Comparison of ENCODE assay signal across 16 cellular contexts in genomic region chr9:3403315-3403714, GRCh38.
A peak's percentile ranks its signal among the peaks of the same experiment; 100 is the strongest.
DNase-seq lines count a peak whose midpoint lies in the region; TF ChIP-seq lines count a peak whose summit lies in the region.
"Had no signal": no experiment of that assay in that cellular context is flagged by ENCODE, and none has a peak within 500 bp of the region (broad histone marks: within the 10 kb centered on the region; RNA-seq: fewer than 3 reads in every experiment).

No MANE protein-coding gene starts in this region.

- H3K9me3 Mint-ChIP-seq in activated naive CD4-positive, alpha-beta T cell treated with anti-CD3 and anti-CD28 coated beads, Interleukin-2, amount 50 U/mL, for 24 hours: no peaks in the 10 kb centered on the region
- H3K9me3 Mint-ChIP-seq in activated naive CD8-positive, alpha-beta T cell (ENCODE audit: low read depth): no peaks in the 10 kb centered on the region
- H3K9me3 Mint-ChIP-seq in nephron progenitor cell: no peaks in the 10 kb centered on the region
- no peaks in the 10 kb centered on the region for H3K9me3 Mint-ChIP-seq in activated CD4-positive, alpha-beta memory T cell treated with anti-CD3 and anti-CD28 coated beads for 36 hours
- H3K9me3 Mint-ChIP-seq: GM23338 had no signal

- CTCF ChIA-PET in activated CD4-positive, alpha-beta memory T cell treated with anti-CD3 and anti-CD28 coated beads for 36 hours (lab: Charles Lee): no interaction called here

- H3K27me3 Mint-ChIP-seq in activated naive CD4-positive, alpha-beta T cell treated with anti-CD3 and anti-CD28 coated beads, Interleukin-2, amount 50 U/mL, for 24 hours: no peaks in the 10 kb centered on the region
- H3K27me3 Mint-ChIP-seq in activated naive CD8-positive, alpha-beta T cell: no peaks in the 10 kb centered on the region
- H3K27me3 Mint-ChIP-seq in nephron progenitor cell (ENCODE audit: low read depth, poor library complexity): no peaks in the 10 kb centered on the region
- H3K27me3 Mint-ChIP-seq in activated CD4-positive, alpha-beta memory T cell treated with anti-CD3 and anti-CD28 coated beads for 36 hours: no peaks in the 10 kb centered on the region
- H3K27me3 Mint-ChIP-seq: IgD-negative memory B cell had no signal

- DNase-seq in activated naive CD4-positive, alpha-beta T cell treated with anti-CD3 and anti-CD28 coated beads, Interleukin-2, amount 50 U/mL, for 16 hours: no peak
- DNase-seq in NCI-H146 treated with DMSO at 0.1 percent for 48 hours (lab: John Stamatoyannopoulos, UW; ENCODE audit: unreplicated experiment) (peak; percentile 15), nephron progenitor cell (no peak), NCI-H2081 treated with DMSO at 0.1 percent for 48 hours (lab: John Stamatoyannopoulos, UW) (no peak), NCI-H2227 treated with DMSO at 0.1 percent for 48 hours (lab: John Stamatoyannopoulos, UW) (no peak)
- no peak for DNase-seq in activated CD4-positive, alpha-beta memory T cell treated with anti-CD3 and anti-CD28 coated beads for 36 hours
- DNase-seq: ACHN, Caco-2, EL, NCI-H1105 treated with DMSO at 0.1 percent for 48 hours, NCI-H187 treated with DMSO at 0.1 percent for 48 hours, SHP77 had no signal

- H3K4me3 Mint-ChIP-seq in activated naive CD4-positive, alpha-beta T cell treated with anti-CD3 and anti-CD28 coated beads, Interleukin-2, amount 50 U/mL, for 24 hours: peak overlapping the region; percentile 63
- H3K4me3 Mint-ChIP-seq in activated naive CD8-positive, alpha-beta T cell: peak overlapping the region; percentile 62
- no peak overlapping the region for H3K4me3 Mint-ChIP-seq in nephron progenitor cell
- no peak overlapping the region for H3K4me3 Mint-ChIP-seq in activated CD4-positive, alpha-beta memory T cell treated with anti-CD3 and anti-CD28 coated beads for 36 hours
- H3K4me3 Mint-ChIP-seq: GM23338, IgD-negative memory B cell had no signal

- POLR2A ChIA-PET in activated CD4-positive, alpha-beta memory T cell treated with anti-CD3 and anti-CD28 coated beads for 36 hours (lab: Charles Lee): no interaction called here

- intact Hi-C loops in activated CD4-positive, alpha-beta memory T cell treated with anti-CD3 and anti-CD28 coated beads for 36 hours (cut with micrococcal nuclease): loop anchor here (1.0 kb wide), 1 partner anchor 17 kb away; no protein-coding TSS in a partner anchor

- H3K36me3 Mint-ChIP-seq in activated naive CD4-positive, alpha-beta T cell treated with anti-CD3 and anti-CD28 coated beads, Interleukin-2, amount 50 U/mL, for 24 hours: peaks cover 3% of the 10 kb centered on the region
- H3K36me3 Mint-ChIP-seq in activated naive CD8-positive, alpha-beta T cell: no peaks in the 10 kb centered on the region
- H3K36me3 Mint-ChIP-seq in nephron progenitor cell (ENCODE audit: low read depth): no peaks in the 10 kb centered on the region
- no peaks in the 10 kb centered on the region for H3K36me3 Mint-ChIP-seq in activated CD4-positive, alpha-beta memory T cell treated with anti-CD3 and anti-CD28 coated beads for 36 hours
- H3K36me3 Mint-ChIP-seq: IgD-negative memory B cell had no signal

- TF ChIP-seq CTCF in nephron progenitor cell (IDR thresholded peaks at IDR 0.05): no peak

- H3K4me1 Mint-ChIP-seq in activated naive CD4-positive, alpha-beta T cell treated with anti-CD3 and anti-CD28 coated beads, Interleukin-2, amount 50 U/mL, for 24 hours: peaks cover 65% of the 10 kb centered on the region
- peaks cover 50% of the 10 kb centered on the region for H3K4me1 Mint-ChIP-seq in activated naive CD8-positive, alpha-beta T cell (ENCODE audit: low read depth)
- peaks cover 1% of the 10 kb centered on the region for H3K4me1 Mint-ChIP-seq in nephron progenitor cell
- peaks cover 25% of the 10 kb centered on the region for H3K4me1 Mint-ChIP-seq in activated CD4-positive, alpha-beta memory T cell treated with anti-CD3 and anti-CD28 coated beads for 36 hours (ENCODE audit: low read depth)

- H3K27ac Mint-ChIP-seq in activated naive CD4-positive, alpha-beta T cell treated with anti-CD3 and anti-CD28 coated beads, Interleukin-2, amount 50 U/mL, for 24 hours: peak overlapping the region; percentile 92
- H3K27ac Mint-ChIP-seq in activated naive CD8-positive, alpha-beta T cell: peak overlapping the region; percentile 90
- H3K27ac Mint-ChIP-seq in nephron progenitor cell: peak overlapping the region; percentile 66
- no peak overlapping the region for H3K27ac Mint-ChIP-seq in activated CD4-positive, alpha-beta memory T cell treated with anti-CD3 and anti-CD28 coated beads for 36 hours
- H3K27ac Mint-ChIP-seq: GM23338, IgD-negative memory B cell had no signal

Comparison
In these comparisons a context has a peak if more than half of its experiments do, and no peak if none do; other contexts are left out.
1. H3K4me3 Mint-ChIP-seq: peak in activated naive CD4-positive, alpha-beta T cell treated with anti-CD3 and anti-CD28 coated beads, Interleukin-2, amount 50 U/mL, for 24 hours (single experiment) and activated naive CD8-positive, alpha-beta T cell (single experiment); none in nephron progenitor cell (single experiment) and activated CD4-positive, alpha-beta memory T cell treated with anti-CD3 and anti-CD28 coated beads for 36 hours (single experiment).